ENCODE assay signal across 15 cellular contexts in the genomic region with DNA sequence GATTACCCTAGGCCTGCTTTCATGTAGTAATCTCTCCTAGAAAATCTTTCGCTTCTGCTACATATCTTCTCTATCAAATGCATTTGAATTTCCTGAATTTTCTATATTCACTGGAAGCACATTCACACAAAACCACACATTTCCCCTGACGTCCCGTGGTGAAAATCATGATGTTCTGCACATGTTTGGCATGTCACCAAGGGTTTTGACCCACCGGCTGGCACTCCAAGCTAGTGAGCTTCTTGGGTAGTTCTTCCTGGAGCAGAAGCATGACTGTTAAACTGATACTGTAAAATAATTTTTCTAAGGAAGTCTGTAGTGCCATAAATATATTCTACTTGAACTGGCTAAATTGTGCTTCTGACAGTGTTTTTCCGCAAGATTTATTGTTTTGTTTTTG.
DNase-seq lines count a peak whose midpoint lies in the region; ATAC-seq and TF ChIP-seq lines count a peak whose summit lies in the region.
"Had no signal": no experiment of that assay in that cellular context is flagged by ENCODE, and none has a peak within 500 bp of the region (broad histone marks: within the 10 kb centered on the region; RNA-seq: fewer than 3 reads in every experiment).

No MANE protein-coding gene starts in this region.

- WGBS in adrenal gland, 4 donors = 53 to 56% (median 54%) methylated on average over 5 of the region's 5 CpGs

- H3K36me3 ChIP-seq in adrenal gland (replicated peaks in 1 of 2) = no peaks in the 10 kb centered on the region
- H3K36me3 ChIP-seq: SJSA1 had no signal

- no peak for TF ChIP-seq POLR2A in adrenal gland (IDR thresholded peaks at IDR 0.05)

- TF ChIP-seq CTCF in adrenal gland (IDR thresholded peaks at IDR 0.05) (no peak), GM13976 (IDR thresholded peaks at IDR 0.05; ENCODE audit: borderline replicate concordance, control extremely low read depth, extremely low read depth, insufficient read depth, missing control alignments) (no peak), natural killer cell (IDR thresholded peaks at IDR 0.05) (no peak)

- peak; percentile 55 for DNase-seq in KG1 (lab: John Stamatoyannopoulos, UW)
- peak in 6 of 7 donors; percentile 8 to 54 (median 19) for DNase-seq in adrenal gland
- DNase-seq in left kidney (ENCODE audit: low read depth, low spot score) = peak; percentile 29
- DNase-seq in NCI-H510A treated with DMSO at 0.1 percent for 48 hours (lab: John Stamatoyannopoulos, UW) = no peak
- no peak for DNase-seq in GM13976 (ENCODE audit: low spot score)
- DNase-seq in natural killer cell = no peak
- DNase-seq: CD4-positive, alpha-beta memory T cell; IMR-90; NCI-H187 treated with DMSO at 0.1 percent for 48 hours; NCI-H446 treated with DMSO at 0.1 percent for 48 hours; PC-9; SW 1271 had no signal

- in situ Hi-C loops in GM13976 (cut with MboI; ENCODE audit: low sequenced_read_pairs, unreplicated experiment) = no loop called here

- ATAC-seq in HG02973 (IDR thresholded peaks at IDR 0.05; ENCODE audit: unreplicated experiment) = no peak
- no peak for ATAC-seq in natural killer cell

- H3K27me3 ChIP-seq in adrenal gland = no peaks in the 10 kb centered on the region
- H3K27me3 ChIP-seq: SJSA1 had no signal

- H3K27me3 Mint-ChIP-seq in natural killer cell (ENCODE audit: low read depth in 2 of 2) = no peaks in the 10 kb centered on the region
- H3K27me3 Mint-ChIP-seq: B cell; CD4-positive, alpha-beta memory T cell had no signal

- no peak overlapping the region for H3K4me3 ChIP-seq in adrenal gland
- H3K4me3 ChIP-seq: PC-9, SJSA1 had no signal

- H3K4me3 Mint-ChIP-seq in natural killer cell = no peak overlapping the region
- H3K4me3 Mint-ChIP-seq: B cell; CD4-positive, alpha-beta memory T cell had no signal

- H3K27ac Mint-ChIP-seq in natural killer cell = no peak overlapping the region
- H3K27ac Mint-ChIP-seq: B cell; CD4-positive, alpha-beta memory T cell had no signal

- H3K27ac ChIP-seq in adrenal gland = no peak overlapping the region
- H3K27ac ChIP-seq: PC-9, SJSA1 had no signal

- intact Hi-C loops in adrenal gland (cut with DNase I) = no loop called here
- intact Hi-C loops in natural killer cell (cut with micrococcal nuclease) = no loop called here

- peaks cover 15 to 17% of the 10 kb centered on the region in 2 donors for H3K9me3 Mint-ChIP-seq in natural killer cell

- no peaks in the 10 kb centered on the region for H3K4me1 ChIP-seq in adrenal gland (replicated peaks in 1 of 2)
- H3K4me1 ChIP-seq: SJSA1 had no signal

- H3K36me3 Mint-ChIP-seq in natural killer cell = peaks cover 7% of the 10 kb centered on the region
- H3K36me3 Mint-ChIP-seq: CD4-positive, alpha-beta memory T cell had no signal

- no peaks in the 10 kb centered on the region for H3K9me3 ChIP-seq in adrenal gland (replicated peaks in 1 of 3)
- H3K9me3 ChIP-seq: SJSA1 had no signal

- no peaks in the 10 kb centered on the region for H3K4me1 Mint-ChIP-seq in natural killer cell
- H3K4me1 Mint-ChIP-seq: CD4-positive, alpha-beta memory T cell had no signal

Comparison
In these comparisons a context has a peak if more than half of its experiments do, and no peak if none do; other contexts are left out.
1. DNase-seq: peak in KG1 (single experiment), adrenal gland (6 of 7) and left kidney (single experiment); none in NCI-H510A treated with DMSO at 0.1 percent for 48 hours (single experiment), GM13976 (single experiment) and natural killer cell (single experiment).